In genomic region chr3:100709840-100710235, GRCh38 we compare ENCODE assay signal across 8 cellular contexts. TPM values are rescaled to one million over a fixed set of nuclear protein-coding genes. Genes with fewer than 3 reads are reported as not detected.
DNase-seq lines count a peak whose midpoint lies in the region; ATAC-seq and TF ChIP-seq lines count a peak whose summit lies in the region.

No MANE protein-coding gene starts in this region.

- no peak overlapping the region for H2AFZ ChIP-seq in Karpas-422 (ENCODE audit: low read length)

- TF ChIP-seq CTCF in GM10248 (IDR thresholded peaks at IDR 0.05; ENCODE audit: control extremely low read depth, extremely low read depth, low read depth, missing control alignments) (no peak), lung (IDR thresholded peaks at IDR 0.05; ENCODE audit: control extremely low read depth, extremely low read depth) (no peak)

- H3K4me3 ChIP-seq in Karpas-422 (ENCODE audit: low read length) = peak overlapping the region; percentile 75
- H3K4me3 ChIP-seq in lung = peak overlapping the region; percentile 91

- H3K9ac ChIP-seq in Karpas-422 (ENCODE audit: low read length) = peak overlapping the region; percentile 85

- intact Hi-C loops in activated CD4-positive, alpha-beta T cell treated with anti-CD3 and anti-CD28 coated beads for 36 hours (cut with DNase I, micrococcal nuclease) = loop anchor here (1.0 to 5.0 kb wide), 14 partner anchors 45 to 1014 kb away; partner anchors contain the start of genes LNP1 (in 2 of the 2), TBC1D23 (in 2 of the 2), TOMM70 (in 2 of the 2) and CEP97 (in 1 of the 2)

- H3K4me3 Mint-ChIP-seq in activated CD4-positive, alpha-beta T cell treated with anti-CD3 and anti-CD28 coated beads for 36 hours = peak overlapping the region; percentile 79

- H3K9me3 Mint-ChIP-seq in activated CD4-positive, alpha-beta T cell treated with anti-CD3 and anti-CD28 coated beads for 36 hours (ENCODE audit: low read depth) = peaks cover 2% of the 10 kb centered on the region

- no peaks in the 10 kb centered on the region for H3K27me3 Mint-ChIP-seq in activated CD4-positive, alpha-beta T cell treated with anti-CD3 and anti-CD28 coated beads for 36 hours

- peak overlapping the region; percentile 88 for H3K4me2 ChIP-seq in Karpas-422 (ENCODE audit: low read depth, low read length, poor library complexity, severe bottlenecking)

- peaks cover 40% of the 10 kb centered on the region for H3K36me3 Mint-ChIP-seq in activated CD4-positive, alpha-beta T cell treated with anti-CD3 and anti-CD28 coated beads for 36 hours (ENCODE audit: low read depth)

- peak; percentile 24 for DNase-seq in GM10248 (ENCODE audit: extremely low spot score)
- peak; percentile 58 for DNase-seq in Karpas-422
- peak; percentile 61 for DNase-seq in activated CD4-positive, alpha-beta T cell treated with anti-CD3 and anti-CD28 coated beads for 36 hours
- DNase-seq in effector CD4-positive, alpha-beta T cell = peak; percentile 13
- DNase-seq in lung (ENCODE audit: low spot score) = no peak
- peak; percentile 50 for DNase-seq in stimulated activated CD8-positive, alpha-beta memory T cell treated with anti-CD3 and anti-CD28 coated beads, Interleukin-4, amount 100 ng/mL, for 48 hours

- CTCF ChIA-PET in GM10248 (lab: Yijun Ruan, JAX) = interaction anchor here (0.9 to 2.9 kb wide), 12 partner anchors 10 to 456 kb away, joined by 3 to 11 read pairs (median 4); no protein-coding TSS in a partner anchor
- CTCF ChIA-PET in activated CD4-positive, alpha-beta T cell treated with anti-CD3 and anti-CD28 coated beads for 36 hours (lab: Charles Lee) = interaction anchor here (1.1 to 1.4 kb wide), 2 partner anchors 32 to 247 kb away, joined by 3 to 7 read pairs; no protein-coding TSS in a partner anchor

- H3K79me2 ChIP-seq in Karpas-422 (ENCODE audit: low read length) = peaks cover 53% of the 10 kb centered on the region

- H3K4me1 ChIP-seq in Karpas-422 (ENCODE audit: low read length) (peaks cover 22% of the 10 kb centered on the region), lung (ENCODE audit: control insufficient read depth in 2 of 2, insufficient read depth in 2 of 2, low read length in 2 of 2) (peaks cover 1 to 21% of the 10 kb centered on the region in 2 donors)

- peaks cover 16% of the 10 kb centered on the region; the same call in 1 of the 2 replicates for H4K20me1 ChIP-seq in Karpas-422 (ENCODE audit: insufficient read depth, low read depth, low read length)

- H3K36me3 ChIP-seq in Karpas-422 (ENCODE audit: insufficient read depth, low read length) (peaks cover 29% of the 10 kb centered on the region), lung (ENCODE audit: control insufficient read depth in 2 of 2, insufficient read depth in 2 of 2, low read length in 2 of 2) (peaks cover 4 to 5% of the 10 kb centered on the region in 2 donors)

- POLR2A ChIA-PET in GM10248 (lab: Yijun Ruan, JAX) = no interaction called here
- POLR2A ChIA-PET in activated CD4-positive, alpha-beta T cell treated with anti-CD3 and anti-CD28 coated beads for 36 hours (lab: Charles Lee) = interaction anchor here (0.6 to 1.3 kb wide), 3 partner anchors 31 to 809 kb away, joined by 4 to 11 read pairs (median 6); no protein-coding TSS in a partner anchor

- ATAC-seq in activated CD4-positive, alpha-beta T cell treated with anti-CD3 and anti-CD28 coated beads for 36 hours = no peak
- ATAC-seq in lung (ENCODE audit: insufficient read depth, low FRiP score) = peak; percentile 19
- ATAC-seq in HG03097 (IDR thresholded peaks at IDR 0.05; ENCODE audit: low FRiP score, unreplicated experiment) = no peak
- no peak for ATAC-seq in HG03045 (IDR thresholded peaks at IDR 0.05; ENCODE audit: unreplicated experiment)

- 0 to 1% methylated on average over 14 to 19 of the region's 23 CpGs for WGBS in lung, 2 donors

- no peaks in the 10 kb centered on the region for H3K9me2 ChIP-seq in Karpas-422 (replicated peaks; ENCODE audit: insufficient read depth, low read length)

- H3K27me3 ChIP-seq in Karpas-422 (ENCODE audit: low read length) (no peaks in the 10 kb centered on the region), lung (ENCODE audit: control insufficient read depth, insufficient read depth) (no peaks in the 10 kb centered on the region)

- no peaks in the 10 kb centered on the region for H3K9me3 ChIP-seq in Karpas-422 (ENCODE audit: low read length)
- H3K9me3 ChIP-seq in lung (ENCODE audit: control insufficient read depth in 2 of 2, insufficient read depth in 1 of 2, low read length in 1 of 2) = no peaks in the 10 kb centered on the region

- H3K4me1 Mint-ChIP-seq in activated CD4-positive, alpha-beta T cell treated with anti-CD3 and anti-CD28 coated beads for 36 hours = peaks cover 47% of the 10 kb centered on the region

- peak overlapping the region; percentile 92 for H3K27ac Mint-ChIP-seq in activated CD4-positive, alpha-beta T cell treated with anti-CD3 and anti-CD28 coated beads for 36 hours

- H3K27ac ChIP-seq in Karpas-422 (ENCODE audit: low read length) = peak overlapping the region; percentile 66
- H3K27ac ChIP-seq in lung (ENCODE audit: low read depth in 1 of 2, low read length in 1 of 2) = peak overlapping the region; percentile 94 to 97

RNA-seq across cellular contexts. Expression of gene TFG, which starts 0.5 kb away (rescaled TPM):
- total RNA-seq in Karpas-422 (2014; rRNA removed; shearing (Covaris generic); ENCODE audit: low replicate concordance) = 29.4 and 65.3 TPM in 2 replicates
- total RNA-seq in activated CD4-positive, alpha-beta T cell treated with anti-CD3 and anti-CD28 coated beads for 36 hours = 10 to 100 TPM; 61.4 to 79.8 TPM
- 10 to 100 TPM; 60.2 to 70.3 TPM for total RNA-seq in lung
- polyA plus RNA-seq in lung = 10 to 100 TPM; 38.7 to 72.7 TPM
